In genomic region chr1:201496296-201496690, GRCh38 we compare ENCODE assay signal across 10 cellular contexts. TPM values are rescaled to one million over a fixed set of nuclear protein-coding genes. Genes with fewer than 3 reads are reported as not detected.
DNase-seq lines count a peak whose midpoint lies in the region; ATAC-seq and TF ChIP-seq lines count a peak whose summit lies in the region.
"Had no signal": no experiment of that assay in that cellular context is flagged by ENCODE, and none has a peak within 500 bp of the region (broad histone marks: within the 10 kb centered on the region; RNA-seq: fewer than 3 reads in every experiment).

No MANE protein-coding gene starts in this region.

- no peak overlapping the region for H3K4me2 ChIP-seq in parathyroid adenoma (ENCODE audit: low read length)
- no peak overlapping the region for H3K4me2 ChIP-seq in GM23338

- H3K4me1 Mint-ChIP-seq in GM23338: peaks cover 27% of the 10 kb centered on the region

- no peaks in the 10 kb centered on the region for H4K20me1 ChIP-seq in GM23338 (replicated peaks; ENCODE audit: insufficient read depth)

- H3K79me2 ChIP-seq in parathyroid adenoma (peaks cover 43% of the 10 kb centered on the region), GM23338 (replicated peaks; ENCODE audit: insufficient read depth) (no peaks in the 10 kb centered on the region)

- peaks cover 4% of the 10 kb centered on the region for H3K27me3 Mint-ChIP-seq in GM23338 (ENCODE audit: insufficient read depth, low read depth, poor library complexity)

- H3K4me3 Mint-ChIP-seq in GM23338: no peak overlapping the region

- peaks cover 79% of the 10 kb centered on the region for H3K4me1 ChIP-seq in cardiac muscle cell (ENCODE audit: low read depth)
- peaks cover 12% of the 10 kb centered on the region for H3K4me1 ChIP-seq in foreskin keratinocyte
- peaks cover 45% of the 10 kb centered on the region for H3K4me1 ChIP-seq in parathyroid adenoma
- H3K4me1 ChIP-seq in urinary bladder (ENCODE audit: insufficient read depth): no peaks in the 10 kb centered on the region
- H3K4me1 ChIP-seq in GM23338 (ENCODE audit: insufficient read depth): peaks cover 17% of the 10 kb centered on the region

- peaks cover 9% of the 10 kb centered on the region for H3K36me3 Mint-ChIP-seq in GM23338 (ENCODE audit: low read depth)

- H3K9me2 ChIP-seq in GM23338 (ENCODE audit: insufficient read depth): no peaks in the 10 kb centered on the region

- H3K9me3 ChIP-seq in cardiac muscle cell (ENCODE audit: low read depth): no peaks in the 10 kb centered on the region
- no peaks in the 10 kb centered on the region for H3K9me3 ChIP-seq in parathyroid adenoma (ENCODE audit: control insufficient read depth, low read length)

- TF ChIP-seq CTCF in cardiac muscle cell (IDR thresholded peaks at IDR 0.05; ENCODE audit: low read depth, low read length) (no peak), foreskin keratinocyte (conservative IDR thresholded peaks at IDR 0.05) (no peak), parathyroid adenoma (IDR thresholded peaks at IDR 0.05) (no peak), GM23338 (conservative IDR thresholded peaks at IDR 0.05; ENCODE audit: low read depth in 2 of 2) (no peak)

- H3K27me3 ChIP-seq in cardiac muscle cell (no peaks in the 10 kb centered on the region), foreskin keratinocyte (no peaks in the 10 kb centered on the region), parathyroid adenoma (ENCODE audit: control insufficient read depth, insufficient read depth, low read length) (no peaks in the 10 kb centered on the region), GM23338 (ENCODE audit: insufficient read depth) (no peaks in the 10 kb centered on the region)

- ATAC-seq in Right ventricle myocardium superior (ENCODE audit: poor library complexity) (no peak), foreskin keratinocyte (peak; percentile 10), GM23338 (no peak)

- 22% methylated on average over 8 of the region's 8 CpGs for WGBS in urinary bladder

- DNase-seq in cardiac muscle cell (ENCODE audit: low read depth in 1 of 2, low spot score in 1 of 2) (no peak), Right ventricle myocardium superior (no peak), foreskin keratinocyte (no peak), DMS53 treated with DMSO at 0.1 percent for 48 hours (lab: John Stamatoyannopoulos, UW; ENCODE audit: unreplicated experiment) (no peak), GM23338 (ENCODE audit: low spot score) (no peak)
- DNase-seq in activated CD4-positive, alpha-beta T cell treated with anti-CD3 and anti-CD28 coated beads, Interleukin-2, amount 50 U/mL, for 4 hours: no peak
- DNase-seq: NCI-H187 treated with DMSO at 0.1 percent for 48 hours, T-helper 2 cell had no signal

- H3K27ac ChIP-seq in cardiac muscle cell (peak overlapping the region; percentile 97), foreskin keratinocyte (no peak overlapping the region), parathyroid adenoma (peak overlapping the region; percentile 56), urinary bladder (ENCODE audit: low read depth) (peak overlapping the region; percentile 76), GM23338 (ENCODE audit: low read depth) (no peak overlapping the region)

- intact Hi-C loops in Right ventricle myocardium superior (cut with DNase I): no loop called here

- H3K27ac Mint-ChIP-seq in GM23338: no peak overlapping the region

- H3K36me3 ChIP-seq in cardiac muscle cell (no peaks in the 10 kb centered on the region), parathyroid adenoma (ENCODE audit: control insufficient read depth, insufficient read depth, low read length) (no peaks in the 10 kb centered on the region), urinary bladder (ENCODE audit: insufficient read depth) (no peaks in the 10 kb centered on the region), GM23338 (ENCODE audit: insufficient read depth) (no peaks in the 10 kb centered on the region)

- H3K9ac ChIP-seq in parathyroid adenoma: no peak overlapping the region

- peaks cover 3% of the 10 kb centered on the region; the same call in 1 of the 3 replicates for H3K9me3 Mint-ChIP-seq in GM23338

- H3F3A ChIP-seq in GM23338 (replicated peaks; ENCODE audit: low read depth): no peaks in the 10 kb centered on the region

- H2AFZ ChIP-seq in parathyroid adenoma: no peak overlapping the region
- H2AFZ ChIP-seq in GM23338: no peak overlapping the region

- no peak overlapping the region for H3K4me3 ChIP-seq in cardiac muscle cell
- H3K4me3 ChIP-seq in parathyroid adenoma (ENCODE audit: low read depth, low read length): no peak overlapping the region
- H3K4me3 ChIP-seq in urinary bladder (ENCODE audit: low read depth, low read length): no peak overlapping the region
- no peak overlapping the region for H3K4me3 ChIP-seq in GM23338

TF ChIP-seq in GM23338, 12 proteins besides CTCF, POLR2A, EP300 and RAD21 (continues in another document):
- TF ChIP-seq ZNF331 (CRISPR knock-in tag; IDR thresholded peaks at IDR 0.05; ENCODE audit: low read depth): no peak
- no peak for TF ChIP-seq NANOG (IDR thresholded peaks at IDR 0.05; ENCODE audit: borderline replicate concordance)
- no peak for TF ChIP-seq STAT1 (IDR thresholded peaks at IDR 0.05; ENCODE audit: unreplicated experiment)
- no peak for TF ChIP-seq EZH2phosphoT487 (IDR thresholded peaks at IDR 0.05; ENCODE audit: unreplicated experiment)
- TF ChIP-seq EZH2 (IDR thresholded peaks at IDR 0.05; ENCODE audit: low read depth, unreplicated experiment): no peak
- no peak for TF ChIP-seq POLR2AphosphoS5 (IDR thresholded peaks at IDR 0.05; ENCODE audit: low read depth)
- TF ChIP-seq REST (IDR thresholded peaks at IDR 0.05; ENCODE audit: unreplicated experiment): no peak
- TF ChIP-seq JUNB (IDR thresholded peaks at IDR 0.05; ENCODE audit: unreplicated experiment): no peak
- no peak for TF ChIP-seq CREB1 (CRISPR knock-in tag; IDR thresholded peaks at IDR 0.05; ENCODE audit: low read depth)
- no peak for TF ChIP-seq ZNF114 (CRISPR knock-in tag; IDR thresholded peaks at IDR 0.05)

RNA-seq across cellular contexts. Expression of gene CSRP1, which starts 10.6 kb away (rescaled TPM):
- total RNA-seq in cardiac muscle cell: 135 and 174 TPM in 2 replicates
- polyA plus RNA-seq in cardiac muscle cell: 76.4 and 78.9 TPM in 2 replicates
- total RNA-seq in Right ventricle myocardium superior: 53.1 TPM
- 176 and 188 TPM in 2 replicates for total RNA-seq in foreskin keratinocyte
- 193 and 199 TPM in 2 replicates for polyA plus RNA-seq in foreskin keratinocyte
- 719 TPM for total RNA-seq in urinary bladder
- polyA plus RNA-seq in urinary bladder: 4,390 TPM
- total RNA-seq in GM23338 (2014; rRNA removed; shearing (Covaris generic)): 24.1 and 29.9 TPM in 2 replicates
- 5.8 and 6.2 TPM in 2 replicates for polyA plus RNA-seq in GM23338 (2016; fragmentation: Nextera tagmentation; extraction: Ambion mirVana)

RNA-seq across cellular contexts. Expression of gene PHLDA3, which starts 27.3 kb away (rescaled TPM):
- 54.4 and 61.5 TPM in 2 replicates for total RNA-seq in cardiac muscle cell
- 57.3 and 69.1 TPM in 2 replicates for polyA plus RNA-seq in cardiac muscle cell
- 21.5 TPM for total RNA-seq in Right ventricle myocardium superior
- total RNA-seq in foreskin keratinocyte: 56.2 and 59.1 TPM in 2 replicates
- 116 and 136 TPM in 2 replicates for polyA plus RNA-seq in foreskin keratinocyte
- total RNA-seq in urinary bladder: 15.2 TPM
- polyA plus RNA-seq in urinary bladder: 134 TPM
- 87.4 and 111 TPM in 2 replicates for total RNA-seq in GM23338 (2014; rRNA removed; shearing (Covaris generic))
- polyA plus RNA-seq in GM23338 (2016; fragmentation: Nextera tagmentation; extraction: Ambion mirVana): 37.5 and 38.9 TPM in 2 replicates

RNA-seq across cellular contexts. Expression of gene NAV1, which starts 42.6 kb away (rescaled TPM):
- total RNA-seq in cardiac muscle cell (113 and 151 TPM in 2 replicates), Right ventricle myocardium superior (66.6 TPM), foreskin keratinocyte (46.1 and 50.4 TPM in 2 replicates), urinary bladder (27.5 TPM)
- polyA plus RNA-seq in cardiac muscle cell (99.0 and 127 TPM in 2 replicates), foreskin keratinocyte (8.8 and 12.3 TPM in 2 replicates), urinary bladder (19.0 TPM), GM23338 (2016; fragmentation: Nextera tagmentation; extraction: Ambion mirVana) (22.6 and 22.7 TPM in 2 replicates)
- total RNA-seq in GM23338 (2014; rRNA removed; shearing (Covaris generic)): 37.2 and 37.4 TPM in 2 replicates

Comparison
In these comparisons a context has a peak if more than half of its experiments do, and no peak if none do; other contexts are left out.
1. H3K27ac ChIP-seq: peak in cardiac muscle cell (single experiment), parathyroid adenoma (single experiment) and urinary bladder (single experiment); none in foreskin keratinocyte (single experiment) and GM23338 (single experiment).